ENCODE assay signal across 1 cellular context in genomic region chr6:137878810-137879285, GRCh38.
TF ChIP-seq lines count a peak whose summit lies in the region.

No MANE protein-coding gene starts in this region.

TF ChIP-seq in WTC11, 78 proteins besides CTCF, POLR2A, EP300 and RAD21 (continued from another document):
- TF ChIP-seq FOXP4 (CRISPR knock-in tag; IDR thresholded peaks at IDR 0.05) (no peak), ZNF416 (CRISPR knock-in tag; IDR thresholded peaks at IDR 0.05) (no peak), JUN (CRISPR knock-in tag; IDR thresholded peaks at IDR 0.05) (no peak), ZNF263 (CRISPR knock-in tag; IDR thresholded peaks at IDR 0.05; ENCODE audit: low read depth) (no peak), HMGXB4 (CRISPR knock-in tag; IDR thresholded peaks at IDR 0.05) (no peak), ZNF532 (CRISPR knock-in tag; IDR thresholded peaks at IDR 0.05; ENCODE audit: borderline replicate concordance) (no peak), GABPB1 (CRISPR knock-in tag; IDR thresholded peaks at IDR 0.05) (no peak), ZSCAN18 (CRISPR knock-in tag; IDR thresholded peaks at IDR 0.05) (no peak), ZNF671 (CRISPR knock-in tag; IDR thresholded peaks at IDR 0.05) (no peak), TEAD4 (CRISPR knock-in tag; IDR thresholded peaks at IDR 0.05) (0 out of 2 replicates have a peak, but pooled peaks have one; percentile 24), USF2 (CRISPR knock-in tag; IDR thresholded peaks at IDR 0.05) (no peak), ATF1 (CRISPR knock-in tag; IDR thresholded peaks at IDR 0.05) (no peak), TCF7 (CRISPR knock-in tag; IDR thresholded peaks at IDR 0.05; ENCODE audit: low read depth) (no peak)
